18 cellular contexts compared by ENCODE assay signal in the genomic region with DNA sequence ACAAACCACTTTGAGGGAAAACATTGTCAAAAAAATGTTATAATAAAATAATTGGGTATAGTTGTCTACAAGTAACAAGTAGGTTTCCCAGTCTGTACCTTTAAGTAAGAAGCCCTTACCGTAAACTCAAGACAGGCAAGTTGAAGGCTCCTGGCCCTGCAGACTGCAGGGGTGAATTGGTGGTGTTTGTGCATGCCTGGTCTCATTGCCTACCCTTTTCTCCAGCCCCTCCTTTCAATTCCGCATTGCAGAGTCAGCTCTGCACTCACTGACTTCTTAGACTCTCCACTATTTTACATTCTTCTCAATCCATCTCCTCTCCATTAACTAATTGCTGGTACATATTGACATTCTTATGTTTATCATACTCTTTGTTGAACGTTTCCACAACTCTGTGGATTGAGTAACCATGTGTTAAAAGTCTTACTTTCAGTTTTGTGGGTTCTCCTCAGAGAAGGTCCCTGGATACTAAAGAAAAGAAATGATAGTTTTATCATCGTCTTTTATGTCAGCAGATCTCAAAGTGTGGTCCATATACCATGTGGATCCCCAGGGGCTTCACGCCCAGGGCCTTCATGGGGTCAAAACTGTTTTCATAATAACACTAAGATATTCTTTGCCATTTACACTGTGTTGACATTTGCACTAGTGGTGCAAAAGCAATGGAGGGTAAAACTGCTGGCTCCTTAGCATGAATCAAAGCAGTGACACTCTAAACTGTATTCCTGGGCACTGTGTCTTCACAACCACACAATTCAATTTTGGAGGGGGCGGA.
A peak's percentile ranks its signal among the peaks of the same experiment; 100 is the strongest.
DNase-seq lines count a peak whose midpoint lies in the region; ATAC-seq, FAIRE-seq and TF ChIP-seq lines count a peak whose summit lies in the region.
"Had no signal": no experiment of that assay in that cellular context is flagged by ENCODE, and none has a peak within 500 bp of the region (broad histone marks: within the 10 kb centered on the region; RNA-seq: fewer than 3 reads in every experiment).

No MANE protein-coding gene starts in this region.

- H3K4me1 Mint-ChIP-seq in HFFc6 (ENCODE audit: low read depth) (peaks cover 20% of the 10 kb centered on the region), chondrocyte (ENCODE audit: low read depth) (peaks cover 39% of the 10 kb centered on the region)
- H3K4me1 Mint-ChIP-seq in stimulated activated naive B cell treated with anti-CD40 and anti-IgM and Interleukin-4, amounts not matched to agents 10 μg/mL and 1 μg/mL and 100 μg/mL, for 72 hours = peaks cover 6 to 10% of the 10 kb centered on the region in 2 donors
- no peaks in the 10 kb centered on the region for H3K4me1 Mint-ChIP-seq in activated naive CD4-positive, alpha-beta T cell treated with anti-CD3 and anti-CD28 coated beads, Interleukin-2, amount 10 ng/mL, durations not matched to agents 7 days and 5 days

- H3K27ac Mint-ChIP-seq in HFFc6 (peak overlapping the region; percentile 64), chondrocyte (ENCODE audit: unreplicated experiment) (peak overlapping the region; percentile 75)
- H3K27ac Mint-ChIP-seq in stimulated activated naive B cell treated with anti-CD40 and anti-IgM and Interleukin-4, amounts not matched to agents 10 μg/mL and 1 μg/mL and 100 μg/mL, for 72 hours = peak overlapping the region; percentile 22
- no peak overlapping the region for H3K27ac Mint-ChIP-seq in activated naive CD4-positive, alpha-beta T cell treated with anti-CD3 and anti-CD28 coated beads, Interleukin-2, amount 10 ng/mL, durations not matched to agents 7 days and 5 days
- H3K27ac Mint-ChIP-seq: activated CD8-positive, alpha-beta T cell treated with anti-CD3 and anti-CD28 coated beads for 36 hours; activated T-helper 1 cell treated with anti-CD3 and anti-CD28 coated beads, Interleukin-12 subunit alpha, Interleukin-12 subunit beta, Interleukin-2, Interleukin-4 antibody, amounts not matched to agents 30 ng/mL and 10 ng/mL and 1 ng/mL, durations not matched to agents 14 hours and 24 hours and 36 hours; CD14-positive monocyte; stimulated activated naive CD8-positive, alpha-beta T cell treated with anti-CD3 and anti-CD28 coated beads, Interleukin-15, Interleukin-2, amounts not matched to agents 100 ng/mL and 50 ng/mL, for 24 hours had no signal

- no peak for FAIRE-seq in kidney (lab: Jason Lieb, UNC)

- DNase-seq in HFFc6 (no peak), chondrocyte (ENCODE audit: low spot score) (no peak), kidney (no peak), brain microvascular endothelial cell (no peak), NCI-H82 treated with DMSO at 0.1 percent for 48 hours (lab: John Stamatoyannopoulos, UW; ENCODE audit: unreplicated experiment) (no peak)
- no peak for DNase-seq in stimulated activated naive B cell treated with anti-CD40 and anti-IgM and Interleukin-4, amounts not matched to agents 10 μg/mL and 1 μg/mL and 100 μg/mL, for 72 hours
- no peak for DNase-seq in activated naive CD4-positive, alpha-beta T cell treated with anti-CD3 and anti-CD28 coated beads, Interleukin-2, amount 10 ng/mL, durations not matched to agents 7 days and 5 days
- DNase-seq: activated CD8-positive, alpha-beta T cell treated with anti-CD3 and anti-CD28 coated beads for 36 hours; amniotic stem cell; colonic mucosa; erythroblast; KG1; NCI-H1436 treated with DMSO at 0.1 percent for 48 hours; NCI-H345 had no signal

- in situ Hi-C loops in brain microvascular endothelial cell (cut with HindIII; ENCODE audit: low pct_ligation_motif_present, low sequenced_read_pairs) = no loop called here

- H3K27ac ChIP-seq in kidney (ENCODE audit: low read depth in 2 of 2, low read length in 2 of 2) (no peak overlapping the region), brain microvascular endothelial cell (no peak overlapping the region)
- H3K27ac ChIP-seq: colonic mucosa had no signal

- H3K27me3 ChIP-seq in brain microvascular endothelial cell (replicated peaks) = no peaks in the 10 kb centered on the region
- H3K27me3 ChIP-seq: colonic mucosa had no signal

- CTCF ChIA-PET in activated naive CD4-positive, alpha-beta T cell treated with anti-CD3 and anti-CD28 coated beads, Interleukin-2, amount 10 ng/mL, durations not matched to agents 7 days and 5 days (lab: Charles Lee) = no interaction called here

- no peak overlapping the region for H3K9ac ChIP-seq in kidney (ENCODE audit: low read length in 2 of 2)

- no peaks in the 10 kb centered on the region for H3K36me3 ChIP-seq in kidney (ENCODE audit: control insufficient read depth in 1 of 2, insufficient read depth in 2 of 2, low read length in 2 of 2)
- H3K36me3 ChIP-seq in brain microvascular endothelial cell (replicated peaks) = no peaks in the 10 kb centered on the region
- H3K36me3 ChIP-seq: colonic mucosa had no signal

- no peaks in the 10 kb centered on the region for H3K27me3 Mint-ChIP-seq in HFFc6 (ENCODE audit: insufficient read depth)
- H3K27me3 Mint-ChIP-seq in chondrocyte (ENCODE audit: low read depth) = no peaks in the 10 kb centered on the region
- H3K27me3 Mint-ChIP-seq in stimulated activated naive B cell treated with anti-CD40 and anti-IgM and Interleukin-4, amounts not matched to agents 10 μg/mL and 1 μg/mL and 100 μg/mL, for 72 hours = no peaks in the 10 kb centered on the region
- no peaks in the 10 kb centered on the region for H3K27me3 Mint-ChIP-seq in activated naive CD4-positive, alpha-beta T cell treated with anti-CD3 and anti-CD28 coated beads, Interleukin-2, amount 10 ng/mL, durations not matched to agents 7 days and 5 days
- H3K27me3 Mint-ChIP-seq: activated CD8-positive, alpha-beta T cell treated with anti-CD3 and anti-CD28 coated beads for 36 hours; stimulated activated naive CD8-positive, alpha-beta T cell treated with anti-CD3 and anti-CD28 coated beads, Interleukin-15, Interleukin-2, amounts not matched to agents 100 ng/mL and 50 ng/mL, for 24 hours had no signal

- H3K36me3 Mint-ChIP-seq in HFFc6 (ENCODE audit: low read depth) (peaks cover 8% of the 10 kb centered on the region; the same call in 1 of the 2 replicates), chondrocyte (ENCODE audit: low read depth) (peaks cover 11% of the 10 kb centered on the region)
- peaks cover 15 to 38% of the 10 kb centered on the region in 2 donors for H3K36me3 Mint-ChIP-seq in stimulated activated naive B cell treated with anti-CD40 and anti-IgM and Interleukin-4, amounts not matched to agents 10 μg/mL and 1 μg/mL and 100 μg/mL, for 72 hours
- H3K36me3 Mint-ChIP-seq in activated naive CD4-positive, alpha-beta T cell treated with anti-CD3 and anti-CD28 coated beads, Interleukin-2, amount 10 ng/mL, durations not matched to agents 7 days and 5 days = no peaks in the 10 kb centered on the region
- H3K36me3 Mint-ChIP-seq: CD14-positive monocyte had no signal

- no peaks in the 10 kb centered on the region for H3K9me3 ChIP-seq in kidney (ENCODE audit: control insufficient read depth in 1 of 2, low read length in 2 of 2)
- H3K9me3 ChIP-seq: colonic mucosa had no signal

- peak; percentile 57 to 62 for ATAC-seq in stimulated activated naive B cell treated with anti-CD40 and anti-IgM and Interleukin-4, amounts not matched to agents 10 μg/mL and 1 μg/mL and 100 μg/mL, for 72 hours (replicated peaks)
- ATAC-seq in HG03135 (IDR thresholded peaks at IDR 0.05; ENCODE audit: unreplicated experiment) = no peak
- ATAC-seq: activated CD8-positive, alpha-beta T cell treated with anti-CD3 and anti-CD28 coated beads for 36 hours had no signal

- no peaks in the 10 kb centered on the region for H3K9me3 Mint-ChIP-seq in HFFc6
- no peaks in the 10 kb centered on the region for H3K9me3 Mint-ChIP-seq in chondrocyte (ENCODE audit: low read depth)
- H3K9me3 Mint-ChIP-seq in stimulated activated naive B cell treated with anti-CD40 and anti-IgM and Interleukin-4, amounts not matched to agents 10 μg/mL and 1 μg/mL and 100 μg/mL, for 72 hours = no peaks in the 10 kb centered on the region
- no peaks in the 10 kb centered on the region for H3K9me3 Mint-ChIP-seq in activated naive CD4-positive, alpha-beta T cell treated with anti-CD3 and anti-CD28 coated beads, Interleukin-2, amount 10 ng/mL, durations not matched to agents 7 days and 5 days
- H3K9me3 Mint-ChIP-seq: activated CD8-positive, alpha-beta T cell treated with anti-CD3 and anti-CD28 coated beads for 36 hours; activated T-helper 1 cell treated with anti-CD3 and anti-CD28 coated beads, Interleukin-12 subunit alpha, Interleukin-12 subunit beta, Interleukin-2, Interleukin-4 antibody, amounts not matched to agents 30 ng/mL and 10 ng/mL and 1 ng/mL, durations not matched to agents 14 hours and 24 hours and 36 hours; CD14-positive monocyte; stimulated activated naive CD8-positive, alpha-beta T cell treated with anti-CD3 and anti-CD28 coated beads, Interleukin-15, Interleukin-2, amounts not matched to agents 100 ng/mL and 50 ng/mL, for 24 hours had no signal

- intact Hi-C loops in kidney (cut with DNase I) = no loop called here

- peak overlapping the region; percentile 6 to 45 for H3K4me3 ChIP-seq in kidney (ENCODE audit: low read length in 2 of 2)
- no peak overlapping the region for H3K4me3 ChIP-seq in brain microvascular endothelial cell (ENCODE audit: low read depth, low read length)
- H3K4me3 ChIP-seq: colonic mucosa had no signal

- H3K4me3 Mint-ChIP-seq in HFFc6 = peak overlapping the region; percentile 70
- peak overlapping the region; percentile 21 for H3K4me3 Mint-ChIP-seq in chondrocyte (ENCODE audit: unreplicated experiment)
- H3K4me3 Mint-ChIP-seq in stimulated activated naive B cell treated with anti-CD40 and anti-IgM and Interleukin-4, amounts not matched to agents 10 μg/mL and 1 μg/mL and 100 μg/mL, for 72 hours = peak overlapping the region in 1 of 2 donors; percentile 5
- no peak overlapping the region for H3K4me3 Mint-ChIP-seq in activated naive CD4-positive, alpha-beta T cell treated with anti-CD3 and anti-CD28 coated beads, Interleukin-2, amount 10 ng/mL, durations not matched to agents 7 days and 5 days
- H3K4me3 Mint-ChIP-seq: activated CD8-positive, alpha-beta T cell treated with anti-CD3 and anti-CD28 coated beads for 36 hours; activated T-helper 1 cell treated with anti-CD3 and anti-CD28 coated beads, Interleukin-12 subunit alpha, Interleukin-12 subunit beta, Interleukin-2, Interleukin-4 antibody, amounts not matched to agents 30 ng/mL and 10 ng/mL and 1 ng/mL, durations not matched to agents 14 hours and 24 hours and 36 hours; CD14-positive monocyte; stimulated activated naive CD8-positive, alpha-beta T cell treated with anti-CD3 and anti-CD28 coated beads, Interleukin-15, Interleukin-2, amounts not matched to agents 100 ng/mL and 50 ng/mL, for 24 hours had no signal

- peaks cover 2 to 8% of the 10 kb centered on the region in 2 donors for H3K4me1 ChIP-seq in kidney (ENCODE audit: control insufficient read depth in 1 of 2, insufficient read depth in 1 of 2, low read depth in 1 of 2, low read length in 2 of 2)
- H3K4me1 ChIP-seq: colonic mucosa had no signal

- TF ChIP-seq CTCF in HFFc6 (IDR thresholded peaks at IDR 0.05) = no peak
- no peak for TF ChIP-seq CTCF in chondrocyte (IDR thresholded peaks at IDR 0.05)
- no peak for TF ChIP-seq CTCF in kidney (IDR thresholded peaks at IDR 0.05; ENCODE audit: borderline replicate concordance, extremely low read depth, insufficient read depth)
- TF ChIP-seq CTCF in brain microvascular endothelial cell (IDR thresholded peaks at IDR 0.05; ENCODE audit: low read depth, low read length, missing control alignments) = no peak
